In genomic region chrX:123392921-123393320, GRCh38 we compare ENCODE assay signal across 9 cellular contexts.
"Had no signal": no experiment of that assay in that cellular context is flagged by ENCODE, and none has a peak within 500 bp of the region (broad histone marks: within the 10 kb centered on the region; RNA-seq: fewer than 3 reads in every experiment).

No MANE protein-coding gene starts in this region.

- H3K9ac ChIP-seq: KMS-11 had no signal

- H3K36me3 Mint-ChIP-seq: IgD-negative memory B cell had no signal

- DNase-seq: IMR-90, KBM-7, KG1 had no signal

- H3K27me3 Mint-ChIP-seq: IgD-negative memory B cell had no signal

- H3K4me2 ChIP-seq: KMS-11 had no signal

- FAIRE-seq: HepG2, HTR-8/SVneo, K562 had no signal

- H3K4me1 Mint-ChIP-seq: IgD-negative memory B cell had no signal

- ATAC-seq: HepG2, K562 had no signal

- H3K27ac Mint-ChIP-seq: IgD-negative memory B cell had no signal

- H3K4me3 ChIP-seq: K562 had no signal

- H3K4me3 Mint-ChIP-seq: IgD-negative memory B cell had no signal

- H3K27ac ChIP-seq: HL-60, KMS-11 had no signal
